In genomic region chr2:99140860-99141109, GRCh38 we compare ENCODE assay signal across 8 cellular contexts. TPM values are rescaled to one million over a fixed set of nuclear protein-coding genes. Genes with fewer than 3 reads are reported as not detected.
DNase-seq lines count a peak whose midpoint lies in the region; ATAC-seq and TF ChIP-seq lines count a peak whose summit lies in the region.

No MANE protein-coding gene starts in this region.

- ATAC-seq in GM18870 (IDR thresholded peaks at IDR 0.05; ENCODE audit: unreplicated experiment) (peak; percentile 29), HG03354 (IDR thresholded peaks at IDR 0.05; ENCODE audit: poor library complexity, severe bottlenecking, unreplicated experiment) (peak; percentile 33)
- ATAC-seq in activated T-helper 17 cell treated with anti-CD3 and anti-CD28 coated beads, Interleukin-2, amount 50 U/mL, for 72 hours (replicated peaks), result peak; percentile 45

- H3K4me3 Mint-ChIP-seq in activated T-helper 17 cell treated with anti-CD3 and anti-CD28 coated beads, Interleukin-2, amount 50 U/mL, for 72 hours, result peak overlapping the region; percentile 95
- peak overlapping the region; percentile 97 for H3K4me3 Mint-ChIP-seq in stimulated activated naive CD8-positive, alpha-beta T cell treated with anti-CD3 and anti-CD28 coated beads, Interleukin-15, Interleukin-2, amounts not matched to agents 100 ng/mL and 50 ng/mL, for 24 hours

- no peaks in the 10 kb centered on the region for H3K27me3 ChIP-seq in iPS DF 6.9 (ENCODE audit: control insufficient read depth, insufficient read depth, low read length)

- H3K9me3 Mint-ChIP-seq in activated T-helper 17 cell treated with anti-CD3 and anti-CD28 coated beads, Interleukin-2, amount 50 U/mL, for 72 hours, result no peaks in the 10 kb centered on the region
- H3K9me3 Mint-ChIP-seq in stimulated activated naive CD8-positive, alpha-beta T cell treated with anti-CD3 and anti-CD28 coated beads, Interleukin-15, Interleukin-2, amounts not matched to agents 100 ng/mL and 50 ng/mL, for 24 hours, result peaks cover 5% of the 10 kb centered on the region

- H3K27ac ChIP-seq in iPS DF 6.9 (ENCODE audit: low read length), result no peak overlapping the region

- no peaks in the 10 kb centered on the region for H3K36me3 ChIP-seq in iPS DF 6.9 (ENCODE audit: control insufficient read depth, insufficient read depth, low read length)

- H3K4me3 ChIP-seq in AG09309 (ENCODE audit: control insufficient read depth, low read depth, low read length), result peak overlapping the region; percentile 75
- H3K4me3 ChIP-seq in iPS DF 6.9 (ENCODE audit: low read length), result peak overlapping the region; percentile 44; the same call in 1 of the 2 replicates

- no peak for TF ChIP-seq CTCF in AG09309 (IDR thresholded peaks at IDR 0.05; ENCODE audit: control insufficient read depth, insufficient read depth, low read depth, low read length, missing control alignments)

- no CpG with 5 or more reads among the region's 21 CpGs for WGBS in iPS DF 6.9 (ENCODE audit: insufficient coverage, insufficient read length)

- no peaks in the 10 kb centered on the region for H3K27me3 Mint-ChIP-seq in activated T-helper 17 cell treated with anti-CD3 and anti-CD28 coated beads, Interleukin-2, amount 50 U/mL, for 72 hours
- no peaks in the 10 kb centered on the region for H3K27me3 Mint-ChIP-seq in stimulated activated naive CD8-positive, alpha-beta T cell treated with anti-CD3 and anti-CD28 coated beads, Interleukin-15, Interleukin-2, amounts not matched to agents 100 ng/mL and 50 ng/mL, for 24 hours

- H3K27ac Mint-ChIP-seq in activated T-helper 17 cell treated with anti-CD3 and anti-CD28 coated beads, Interleukin-2, amount 50 U/mL, for 72 hours, result peak overlapping the region; percentile 97
- H3K27ac Mint-ChIP-seq in stimulated activated naive CD8-positive, alpha-beta T cell treated with anti-CD3 and anti-CD28 coated beads, Interleukin-15, Interleukin-2, amounts not matched to agents 100 ng/mL and 50 ng/mL, for 24 hours, result peak overlapping the region; percentile 89

- H3K9me3 ChIP-seq in iPS DF 6.9 (ENCODE audit: control insufficient read depth, insufficient read depth, low read length), result no peaks in the 10 kb centered on the region

- H3K4me1 ChIP-seq in iPS DF 6.9 (ENCODE audit: control insufficient read depth, insufficient read depth, low read length), result no peaks in the 10 kb centered on the region

- DNase-seq in AG09309 (ENCODE audit: low read depth), result no peak
- DNase-seq in iPS DF 6.9 (ENCODE audit: low read depth, low spot score), result no peak
- no peak for DNase-seq in NCI-H1048 (lab: John Stamatoyannopoulos, UW)
- DNase-seq in NCI-H446 (lab: John Stamatoyannopoulos, UW), result no peak

- H3K4me1 Mint-ChIP-seq in activated T-helper 17 cell treated with anti-CD3 and anti-CD28 coated beads, Interleukin-2, amount 50 U/mL, for 72 hours, result peaks cover 4% of the 10 kb centered on the region
- peaks cover 36% of the 10 kb centered on the region for H3K4me1 Mint-ChIP-seq in stimulated activated naive CD8-positive, alpha-beta T cell treated with anti-CD3 and anti-CD28 coated beads, Interleukin-15, Interleukin-2, amounts not matched to agents 100 ng/mL and 50 ng/mL, for 24 hours (ENCODE audit: low read depth)

- peaks cover 6% of the 10 kb centered on the region for H3K36me3 Mint-ChIP-seq in activated T-helper 17 cell treated with anti-CD3 and anti-CD28 coated beads, Interleukin-2, amount 50 U/mL, for 72 hours (ENCODE audit: low read depth)
- peaks cover 11% of the 10 kb centered on the region for H3K36me3 Mint-ChIP-seq in stimulated activated naive CD8-positive, alpha-beta T cell treated with anti-CD3 and anti-CD28 coated beads, Interleukin-15, Interleukin-2, amounts not matched to agents 100 ng/mL and 50 ng/mL, for 24 hours (ENCODE audit: low read depth)

RNA-seq across cellular contexts. Expression of gene C2orf15, which starts 0.7 kb away (rescaled TPM):
- total RNA-seq in activated T-helper 17 cell treated with anti-CD3 and anti-CD28 coated beads, Interleukin-2, amount 50 U/mL, for 72 hours, result 1 to 10 TPM; 1.9 TPM

RNA-seq across cellular contexts. Expression of gene TSGA10, which starts 14.0 kb away (rescaled TPM):
- 1 to 10 TPM; 3.5 to 9.8 TPM for total RNA-seq in activated T-helper 17 cell treated with anti-CD3 and anti-CD28 coated beads, Interleukin-2, amount 50 U/mL, for 72 hours

RNA-seq across cellular contexts. Expression of gene LIPT1, which starts 14.0 kb away (rescaled TPM):
- 1 to 10 TPM; 3.3 to 5.5 TPM for total RNA-seq in activated T-helper 17 cell treated with anti-CD3 and anti-CD28 coated beads, Interleukin-2, amount 50 U/mL, for 72 hours

RNA-seq across cellular contexts. Expression of gene MITD1, which starts 40.1 kb away (rescaled TPM):
- 10 to 100 TPM; 68.7 to 71.5 TPM for total RNA-seq in activated T-helper 17 cell treated with anti-CD3 and anti-CD28 coated beads, Interleukin-2, amount 50 U/mL, for 72 hours

RNA-seq across cellular contexts. Expression of gene MRPL30, which starts 40.2 kb away (rescaled TPM):
- 10 to 100 TPM; 25.7 to 26.0 TPM for total RNA-seq in activated T-helper 17 cell treated with anti-CD3 and anti-CD28 coated beads, Interleukin-2, amount 50 U/mL, for 72 hours
